1 cellular context compared by ENCODE assay signal in genomic region chr10:101886521-101887312, GRCh38.
TF ChIP-seq lines count a peak whose summit lies in the region.

No MANE protein-coding gene starts in this region.

TF ChIP-seq in HCT116, 20 proteins besides CTCF, POLR2A, EP300 and RAD21:
- TF ChIP-seq, protein P1, sequence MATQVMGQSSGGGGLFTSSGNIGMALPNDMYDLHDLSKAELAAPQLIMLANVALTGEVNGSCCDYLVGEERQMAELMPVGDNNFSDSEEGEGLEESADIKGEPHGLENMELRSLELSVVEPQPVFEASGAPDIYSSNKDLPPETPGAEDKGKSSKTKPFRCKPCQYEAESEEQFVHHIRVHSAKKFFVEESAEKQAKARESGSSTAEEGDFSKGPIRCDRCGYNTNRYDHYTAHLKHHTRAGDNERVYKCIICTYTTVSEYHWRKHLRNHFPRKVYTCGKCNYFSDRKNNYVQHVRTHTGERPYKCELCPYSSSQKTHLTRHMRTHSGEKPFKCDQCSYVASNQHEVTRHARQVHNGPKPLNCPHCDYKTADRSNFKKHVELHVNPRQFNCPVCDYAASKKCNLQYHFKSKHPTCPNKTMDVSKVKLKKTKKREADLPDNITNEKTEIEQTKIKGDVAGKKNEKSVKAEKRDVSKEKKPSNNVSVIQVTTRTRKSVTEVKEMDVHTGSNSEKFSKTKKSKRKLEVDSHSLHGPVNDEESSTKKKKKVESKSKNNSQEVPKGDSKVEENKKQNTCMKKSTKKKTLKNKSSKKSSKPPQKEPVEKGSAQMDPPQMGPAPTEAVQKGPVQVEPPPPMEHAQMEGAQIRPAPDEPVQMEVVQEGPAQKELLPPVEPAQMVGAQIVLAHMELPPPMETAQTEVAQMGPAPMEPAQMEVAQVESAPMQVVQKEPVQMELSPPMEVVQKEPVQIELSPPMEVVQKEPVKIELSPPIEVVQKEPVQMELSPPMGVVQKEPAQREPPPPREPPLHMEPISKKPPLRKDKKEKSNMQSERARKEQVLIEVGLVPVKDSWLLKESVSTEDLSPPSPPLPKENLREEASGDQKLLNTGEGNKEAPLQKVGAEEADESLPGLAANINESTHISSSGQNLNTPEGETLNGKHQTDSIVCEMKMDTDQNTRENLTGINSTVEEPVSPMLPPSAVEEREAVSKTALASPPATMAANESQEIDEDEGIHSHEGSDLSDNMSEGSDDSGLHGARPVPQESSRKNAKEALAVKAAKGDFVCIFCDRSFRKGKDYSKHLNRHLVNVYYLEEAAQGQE (IDR thresholded peaks at IDR 0.05; ENCODE audit: low read depth), result no peak
- TF ChIP-seq TCF7L2 (IDR thresholded peaks at IDR 0.05; ENCODE audit: borderline replicate concordance, extremely low read depth, insufficient read depth, insufficient read length) (no peak), FOSL1 (IDR thresholded peaks at IDR 0.05; ENCODE audit: low read depth) (no peak), ZFX (IDR thresholded peaks at IDR 0.05) (no peak), MAX (IDR thresholded peaks at IDR 0.05) (no peak), POLR2AphosphoS5 (IDR thresholded peaks at IDR 0.05; ENCODE audit: low read depth, low read length) (no peak), ZNF274 (IDR thresholded peaks at IDR 0.05; ENCODE audit: low read depth, low read length) (no peak), JUND (IDR thresholded peaks at IDR 0.05) (no peak)
- TF ChIP-seq, protein P2, sequence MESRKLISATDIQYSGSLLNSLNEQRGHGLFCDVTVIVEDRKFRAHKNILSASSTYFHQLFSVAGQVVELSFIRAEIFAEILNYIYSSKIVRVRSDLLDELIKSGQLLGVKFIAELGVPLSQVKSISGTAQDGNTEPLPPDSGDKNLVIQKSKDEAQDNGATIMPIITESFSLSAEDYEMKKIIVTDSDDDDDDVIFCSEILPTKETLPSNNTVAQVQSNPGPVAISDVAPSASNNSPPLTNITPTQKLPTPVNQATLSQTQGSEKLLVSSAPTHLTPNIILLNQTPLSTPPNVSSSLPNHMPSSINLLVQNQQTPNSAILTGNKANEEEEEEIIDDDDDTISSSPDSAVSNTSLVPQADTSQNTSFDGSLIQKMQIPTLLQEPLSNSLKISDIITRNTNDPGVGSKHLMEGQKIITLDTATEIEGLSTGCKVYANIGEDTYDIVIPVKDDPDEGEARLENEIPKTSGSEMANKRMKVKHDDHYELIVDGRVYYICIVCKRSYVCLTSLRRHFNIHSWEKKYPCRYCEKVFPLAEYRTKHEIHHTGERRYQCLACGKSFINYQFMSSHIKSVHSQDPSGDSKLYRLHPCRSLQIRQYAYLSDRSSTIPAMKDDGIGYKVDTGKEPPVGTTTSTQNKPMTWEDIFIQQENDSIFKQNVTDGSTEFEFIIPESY (IDR thresholded peaks at IDR 0.05; ENCODE audit: extremely low read depth, insufficient replicate concordance, low read length), result no peak
